8 cellular contexts compared by ENCODE assay signal in the genomic region with DNA sequence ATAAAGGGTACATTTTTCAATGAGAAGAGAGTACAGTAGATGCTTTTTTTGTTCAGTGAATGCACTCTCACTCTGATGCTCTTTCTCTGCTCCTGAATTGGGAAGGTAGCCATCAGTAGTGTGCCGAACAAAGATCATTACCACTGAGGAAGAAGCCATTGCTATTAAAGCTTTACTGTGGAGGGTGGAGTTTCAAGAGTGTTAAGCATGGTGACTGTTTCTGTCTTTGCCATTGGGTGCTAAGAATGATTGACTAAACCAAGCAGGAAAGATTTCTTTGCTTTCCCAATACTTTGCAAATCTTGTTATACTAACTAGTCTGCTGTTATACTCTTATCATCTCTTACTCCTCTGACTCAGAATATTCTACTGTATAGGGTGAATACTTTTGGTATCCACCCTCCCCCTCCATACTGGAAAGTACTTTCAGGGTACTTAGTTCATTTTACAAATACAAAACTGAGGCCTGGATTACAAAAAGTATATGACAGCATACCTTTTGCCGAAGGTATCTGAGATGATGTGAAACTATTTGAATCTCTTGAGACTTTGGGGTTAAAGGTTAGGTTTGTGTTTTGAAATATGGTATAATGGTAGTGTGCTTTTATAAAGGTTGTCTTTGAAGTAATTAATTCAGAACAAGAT. TPM values are rescaled to one million over a fixed set of nuclear protein-coding genes. Genes with fewer than 3 reads are reported as not detected.
DNase-seq lines count a peak whose midpoint lies in the region; ATAC-seq, FAIRE-seq and TF ChIP-seq lines count a peak whose summit lies in the region.

No MANE protein-coding gene starts in this region.

- H3K4me1 ChIP-seq in cardiac muscle cell (ENCODE audit: low read depth) = peaks cover 3% of the 10 kb centered on the region
- peaks cover 3 to 5% of the 10 kb centered on the region in 2 donors for H3K4me1 ChIP-seq in ascending aorta
- peaks cover 20% of the 10 kb centered on the region for H3K4me1 ChIP-seq in keratinocyte (ENCODE audit: control insufficient read depth, extremely low read depth, insufficient read depth, low read length)
- H3K4me1 ChIP-seq in stomach smooth muscle (ENCODE audit: control insufficient read depth, insufficient read depth, low read length) = peaks cover 9% of the 10 kb centered on the region

- intact Hi-C loops in cardiac septum (cut with DNase I) = no loop called here
- intact Hi-C loops in ascending aorta (cut with DNase I) = no loop called here

- peaks cover 67% of the 10 kb centered on the region for H3K79me2 ChIP-seq in keratinocyte (ENCODE audit: control insufficient read depth, insufficient read depth, low read length)

- peak; percentile 34 for FAIRE-seq in keratinocyte (lab: Jason Lieb, UNC)

- H3K9ac ChIP-seq in keratinocyte (ENCODE audit: control insufficient read depth, extremely low read depth, insufficient read depth, low read length) (peak overlapping the region; percentile 98), stomach smooth muscle (ENCODE audit: low read length in 2 of 2) (peak overlapping the region in 1 of 2 donors; percentile 99)

- no peaks in the 10 kb centered on the region for H3K9me3 ChIP-seq in cardiac muscle cell (ENCODE audit: low read depth)
- no peaks in the 10 kb centered on the region for H3K9me3 ChIP-seq in ascending aorta
- no peaks in the 10 kb centered on the region for H3K9me3 ChIP-seq in keratinocyte (ENCODE audit: control insufficient read depth, low read depth, low read length)
- H3K9me3 ChIP-seq in stomach smooth muscle (ENCODE audit: control insufficient read depth in 2 of 2, low read length in 2 of 2) = no peaks in the 10 kb centered on the region

- H4K20me1 ChIP-seq in keratinocyte (ENCODE audit: control insufficient read depth, extremely low read depth, insufficient read depth, low read length) = peaks cover 5% of the 10 kb centered on the region

- peak overlapping the region; percentile 96 for H3K4me2 ChIP-seq in keratinocyte (ENCODE audit: control insufficient read depth, extremely low read depth, insufficient read depth, low read depth, low read length)

- peak overlapping the region; percentile 87 for H2AFZ ChIP-seq in keratinocyte (ENCODE audit: control insufficient read depth, low read length)

- H3K36me3 ChIP-seq in cardiac muscle cell = peaks cover 3% of the 10 kb centered on the region
- peaks cover 5 to 7% of the 10 kb centered on the region in 2 donors for H3K36me3 ChIP-seq in ascending aorta
- H3K36me3 ChIP-seq in keratinocyte (ENCODE audit: control insufficient read depth in 2 of 2, extremely low read depth in 1 of 2, insufficient read depth in 2 of 2, low read length in 2 of 2) = peaks cover 3 to 5% of the 10 kb centered on the region in 2 experiments
- H3K36me3 ChIP-seq in stomach smooth muscle (ENCODE audit: control insufficient read depth in 2 of 2, insufficient read depth in 2 of 2, low read length in 2 of 2) = peaks cover 0 to 4% of the 10 kb centered on the region in 2 donors

- H3K27ac ChIP-seq in cardiac muscle cell (peak overlapping the region; percentile 92), ascending aorta (peak overlapping the region; percentile 95 to 97), keratinocyte (ENCODE audit: control insufficient read depth, insufficient read depth, low read length) (peak overlapping the region; percentile 90), stomach smooth muscle (ENCODE audit: low read length) (no peak overlapping the region)

- dilution Hi-C loops in keratinocyte (cut with MboI; ENCODE audit: extremely low pct_ligation_motif_present, low sequenced_read_pairs) = no loop called here

- H3K4me3 ChIP-seq in cardiac muscle cell (peak overlapping the region; percentile 91), ascending aorta (peak overlapping the region; percentile 86 to 96), keratinocyte (ENCODE audit: control insufficient read depth in 2 of 3, extremely low read depth in 1 of 3, insufficient read depth in 2 of 3, low read depth in 1 of 3, low read length in 3 of 3) (peak overlapping the region; percentile 81 to 98 (median 91)), stomach smooth muscle (ENCODE audit: low read length in 2 of 2) (peak overlapping the region; percentile 91 to 98)

- TF ChIP-seq CTCF in cardiac muscle cell (IDR thresholded peaks at IDR 0.05; ENCODE audit: low read depth, low read length) = no peak
- no peak for TF ChIP-seq CTCF in ascending aorta (IDR thresholded peaks at IDR 0.05)
- no peak for TF ChIP-seq CTCF in keratinocyte (optimal IDR thresholded peaks at IDR 0.05 in 1 of 3, IDR thresholded peaks at IDR 0.05 in 1 of 3, conservative IDR thresholded peaks at IDR 0.05 in 1 of 3; ENCODE audit: extremely low read depth in 1 of 3, insufficient read depth in 2 of 3, low read length in 3 of 3)

- no peak for ATAC-seq in HG03280 (IDR thresholded peaks at IDR 0.05; ENCODE audit: unreplicated experiment)

- H3K27me3 ChIP-seq in cardiac muscle cell (no peaks in the 10 kb centered on the region), ascending aorta (no peaks in the 10 kb centered on the region), keratinocyte (ENCODE audit: control insufficient read depth, extremely low read depth, insufficient read depth, low read length) (no peaks in the 10 kb centered on the region), stomach smooth muscle (ENCODE audit: control insufficient read depth in 1 of 2, insufficient read depth in 2 of 2, low read length in 2 of 2) (no peaks in the 10 kb centered on the region)

- H3K9me1 ChIP-seq in keratinocyte (ENCODE audit: control insufficient read depth, extremely low read depth, insufficient read depth, low read length) = no peaks in the 10 kb centered on the region

- peak in 1 of 2 donors; percentile 85 for DNase-seq in cardiac muscle cell (ENCODE audit: low read depth in 1 of 2, low spot score in 1 of 2)
- no peak for DNase-seq in cardiac septum (ENCODE audit: low spot score)
- peak; percentile 92 for DNase-seq in NCI-H226
- no peak for DNase-seq in ascending aorta (ENCODE audit: low spot score in 2 of 2)
- no peak for DNase-seq in keratinocyte (ENCODE audit: low read depth, low spot score)
- no peak for DNase-seq in SHP77 treated with DMSO at 0.1 percent for 48 hours (lab: John Stamatoyannopoulos, UW)

RNA-seq across cellular contexts. Expression of gene RAB11A, which starts 1.7 kb away (rescaled TPM):
- total RNA-seq in cardiac muscle cell (163 and 189 TPM in 2 replicates), cardiac septum (147 TPM), ascending aorta (192 TPM)
- polyA plus RNA-seq in cardiac muscle cell (247 and 259 TPM in 2 replicates), keratinocyte (356 to 649 TPM (median 537 TPM) in 3 replicates)
- polyA plus RNA-seq in keratinocyte (2011; ENCODE audit: low read depth) = 542 TPM
- polyA plus RNA-seq in keratinocyte (2011; cell fraction: cytosol; rRNA removed) = 603 and 936 TPM in 2 replicates
- polyA plus RNA-seq in keratinocyte (2011; cell fraction: nucleus; rRNA removed) = 444 and 474 TPM in 2 replicates
- polyA plus RNA-seq in keratinocyte (2012; ENCODE audit: low replicate concordance) = 359 and 594 TPM in 2 replicates
- polyA minus RNA-seq in keratinocyte = 116 to 357 TPM (median 214 TPM) in 3 replicates
- polyA minus RNA-seq in keratinocyte (2011; cell fraction: cytosol; rRNA and poly(A)+ RNA removed) = 89.8 TPM
- 21.9 and 103 TPM in 2 replicates for polyA minus RNA-seq in keratinocyte (2011; cell fraction: nucleus; rRNA and poly(A)+ RNA removed)
